Comparison of ENCODE assay signal across 24 cellular contexts in genomic region chr1:41582004-41582325, GRCh38.
"Had no signal": no experiment of that assay in that cellular context is flagged by ENCODE, and none has a peak within 500 bp of the region (broad histone marks: within the 10 kb centered on the region; RNA-seq: fewer than 3 reads in every experiment).

No MANE protein-coding gene starts in this region.

- H3K4me3 Mint-ChIP-seq: dendritic cell treated with granulocyte-macrophage colony-stimulating factor and Interleukin-4, amounts not matched to agents 40 ng/mL and 50 ng/mL, for 4 days; effector memory CD8-positive, alpha-beta T cell; immature natural killer cell; natural killer cell treated with Interleukin-12 subunit alpha and Interleukin-12 subunit beta and Interleukin-15 and Interleukin-18, amount 100 ng/mL, for 72 hours; neural progenitor cell had no signal

- H3K9me3 Mint-ChIP-seq: dendritic cell treated with granulocyte-macrophage colony-stimulating factor and Interleukin-4, amounts not matched to agents 40 ng/mL and 50 ng/mL, for 4 days; effector memory CD8-positive, alpha-beta T cell; immature natural killer cell; natural killer cell treated with Interleukin-12 subunit alpha and Interleukin-12 subunit beta and Interleukin-15 and Interleukin-18, amount 100 ng/mL, for 72 hours; neural progenitor cell had no signal

- H3K36me3 Mint-ChIP-seq: natural killer cell treated with Interleukin-12 subunit alpha and Interleukin-12 subunit beta and Interleukin-15 and Interleukin-18, amount 100 ng/mL, for 72 hours; neural progenitor cell had no signal

- H3K27ac Mint-ChIP-seq: dendritic cell treated with granulocyte-macrophage colony-stimulating factor and Interleukin-4, amounts not matched to agents 40 ng/mL and 50 ng/mL, for 4 days had no signal

- DNase-seq: effector memory CD8-positive, alpha-beta T cell; esophagus squamous epithelium; foreskin fibroblast; glutamatergic neuron; immature natural killer cell; kidney; left colon; left ventricle myocardium superior; mesenchymal stem cell; midbrain; occipital lobe; psoas muscle; retina; right lobe of liver; spleen; stimulated activated CD4-positive, alpha-beta T cell treated with anti-CD3 and anti-CD28 coated beads, Interleukin-15, amount 100 ng/mL, for 24 hours; stimulated activated CD4-positive, alpha-beta T cell treated with anti-CD3 and anti-CD28 coated beads, Interleukin-1b, Interleukin-23, amount 100 ng/mL, for 48 hours; stimulated activated naive CD4-positive, alpha-beta T cell; trophoblast cell had no signal

- ATAC-seq: effector memory CD8-positive, alpha-beta T cell; gastroesophageal sphincter; left colon; left ventricle myocardium superior; natural killer cell treated with Interleukin-12 subunit alpha and Interleukin-12 subunit beta and Interleukin-15 and Interleukin-18, amount 100 ng/mL, for 72 hours; psoas muscle; right lobe of liver had no signal

- H3K27me3 Mint-ChIP-seq: dendritic cell treated with granulocyte-macrophage colony-stimulating factor and Interleukin-4, amounts not matched to agents 40 ng/mL and 50 ng/mL, for 4 days; effector memory CD8-positive, alpha-beta T cell; natural killer cell treated with Interleukin-12 subunit alpha and Interleukin-12 subunit beta and Interleukin-15 and Interleukin-18, amount 100 ng/mL, for 72 hours had no signal

- FAIRE-seq: colon, kidney had no signal

- H3K4me1 Mint-ChIP-seq: neural progenitor cell had no signal
